ENCODE assay signal across 9 cellular contexts in genomic region chr12:48977290-48978281, GRCh38. TPM values are rescaled to one million over a fixed set of nuclear protein-coding genes. Genes with fewer than 3 reads are reported as not detected.
DNase-seq lines count a peak whose midpoint lies in the region; ATAC-seq and TF ChIP-seq lines count a peak whose summit lies in the region.
"Had no signal": no experiment of that assay in that cellular context is flagged by ENCODE, and none has a peak within 500 bp of the region (broad histone marks: within the 10 kb centered on the region; RNA-seq: fewer than 3 reads in every experiment).

No MANE protein-coding gene starts in this region.

- intact Hi-C loops in esophagus muscularis mucosa (cut with DNase I) (no loop called here), prostate gland (cut with DNase I) (no loop called here)

- TF ChIP-seq CTCF in esophagus muscularis mucosa (IDR thresholded peaks at IDR 0.05) (peak; percentile 58 to 84 (median 63)), prostate gland (IDR thresholded peaks at IDR 0.05) (peak; percentile 49 to 72 (median 58))

- H3K27me3 Mint-ChIP-seq in CD4-positive, CD25-positive, alpha-beta regulatory T cell: peaks cover 79% of the 10 kb centered on the region

- H3K4me1 ChIP-seq in CD4-positive, CD25-positive, alpha-beta regulatory T cell (ENCODE audit: control insufficient read depth, insufficient read depth, low read length, poor library complexity, severe bottlenecking): peaks cover 55% of the 10 kb centered on the region
- H3K4me1 ChIP-seq in esophagus muscularis mucosa (peaks cover 40 to 59% (median 51%) of the 10 kb centered on the region in 4 donors), prostate gland (replicated peaks) (peaks cover 12% of the 10 kb centered on the region)

- peak; percentile 69 to 77 (median 73) for DNase-seq in CD4-positive, CD25-positive, alpha-beta regulatory T cell
- DNase-seq in NCI-H69 (lab: John Stamatoyannopoulos, UW) (peak; percentile 76), activated T-cell treated with anti-CD3 and anti-CD28 coated beads for 1 hour (ENCODE audit: low read depth) (peak; percentile 83), esophagus muscularis mucosa (ENCODE audit: extremely low spot score) (no peak), prostate gland (ENCODE audit: low spot score) (no peak), NCI-H187 treated with DMSO at 0.1 percent for 48 hours (lab: John Stamatoyannopoulos, UW) (no peak)

- 32% methylated on average over 20 of the region's 50 CpGs for WGBS in esophagus muscularis mucosa
- 14% methylated on average over 40 of the region's 50 CpGs for WGBS in prostate gland

- peak; percentile 52 to 56 for ATAC-seq in CD4-positive, CD25-positive, alpha-beta regulatory T cell (ENCODE audit: low read depth in 2 of 2)
- ATAC-seq in GM21526 (IDR thresholded peaks at IDR 0.05; ENCODE audit: low FRiP score, unreplicated experiment) (peak; percentile 41), GM21576 (IDR thresholded peaks at IDR 0.05; ENCODE audit: unreplicated experiment) (no peak)

- peak overlapping the region; percentile 70 to 80 (median 78) for H3K4me3 Mint-ChIP-seq in CD4-positive, CD25-positive, alpha-beta regulatory T cell

- no peaks in the 10 kb centered on the region for H3K36me3 Mint-ChIP-seq in CD4-positive, CD25-positive, alpha-beta regulatory T cell

- TF ChIP-seq POLR2A in esophagus muscularis mucosa (IDR thresholded peaks at IDR 0.05; ENCODE audit: low read depth) (no peak), prostate gland (IDR thresholded peaks at IDR 0.05) (no peak)

- no peaks in the 10 kb centered on the region for H3K36me3 ChIP-seq in CD4-positive, CD25-positive, alpha-beta regulatory T cell (ENCODE audit: control insufficient read depth, insufficient read depth, low read length)
- H3K36me3 ChIP-seq in esophagus muscularis mucosa (no peaks in the 10 kb centered on the region), prostate gland (no peaks in the 10 kb centered on the region)

- no peak overlapping the region for H3K27ac ChIP-seq in CD4-positive, CD25-positive, alpha-beta regulatory T cell (ENCODE audit: insufficient read depth, low read length, poor library complexity, severe bottlenecking)
- no peak overlapping the region for H3K27ac ChIP-seq in esophagus muscularis mucosa (replicated peaks in 1 of 4)
- H3K27ac ChIP-seq in prostate gland: no peak overlapping the region

- peak overlapping the region; percentile 28 for H3K4me3 ChIP-seq in CD4-positive, CD25-positive, alpha-beta regulatory T cell (ENCODE audit: low read depth, low read length)
- H3K4me3 ChIP-seq in esophagus muscularis mucosa: peak overlapping the region; percentile 37 to 53 (median 41)
- H3K4me3 ChIP-seq in prostate gland: peak overlapping the region in 1 of 2 donors; percentile 6

- no peak for TF ChIP-seq EP300 in esophagus muscularis mucosa (IDR thresholded peaks at IDR 0.05)

- H3K4me1 Mint-ChIP-seq in CD4-positive, CD25-positive, alpha-beta regulatory T cell: peaks cover 0 to 51% (median 18%) of the 10 kb centered on the region in 4 donors

- H3K27me3 ChIP-seq in CD4-positive, CD25-positive, alpha-beta regulatory T cell (ENCODE audit: control insufficient read depth, insufficient read depth, low read length): peaks cover 30% of the 10 kb centered on the region
- H3K27me3 ChIP-seq in esophagus muscularis mucosa (peaks cover 19 to 100% (median 75%) of the 10 kb centered on the region in 4 donors), prostate gland (replicated peaks; ENCODE audit: insufficient read depth) (peaks cover 35% of the 10 kb centered on the region)

- H3K9me3 ChIP-seq in CD4-positive, CD25-positive, alpha-beta regulatory T cell (ENCODE audit: control insufficient read depth in 2 of 2, low read length in 2 of 2): no peaks in the 10 kb centered on the region
- H3K9me3 ChIP-seq in esophagus muscularis mucosa (no peaks in the 10 kb centered on the region), prostate gland (no peaks in the 10 kb centered on the region)

- H3K9me3 Mint-ChIP-seq in CD4-positive, CD25-positive, alpha-beta regulatory T cell: peaks cover 0 to 9% (median 0%) of the 10 kb centered on the region in 7 donors

- H3K27ac Mint-ChIP-seq in CD4-positive, CD25-positive, alpha-beta regulatory T cell: peak overlapping the region; percentile 57 to 83 (median 67)

RNA-seq across cellular contexts. Expression of gene WNT1, which starts 0.5 kb away (rescaled TPM):
- 0.62 TPM for total RNA-seq in CD4-positive, CD25-positive, alpha-beta regulatory T cell
- under 1 TPM in 1 of 4 donors, not detected in 3; 0.39 TPM for polyA plus RNA-seq in CD4-positive, CD25-positive, alpha-beta regulatory T cell
- not detected for total RNA-seq in esophagus muscularis mucosa
- not detected for total RNA-seq in prostate gland
- total RNA-seq: LHCN-M2 had no signal

RNA-seq across cellular contexts. Expression of gene WNT10B, which starts 6.1 kb away (rescaled TPM):
- total RNA-seq in CD4-positive, CD25-positive, alpha-beta regulatory T cell: 1.6 TPM
- polyA plus RNA-seq in CD4-positive, CD25-positive, alpha-beta regulatory T cell: not detected
- total RNA-seq in esophagus muscularis mucosa: 1 to 10 TPM in 2 of 4 donors, under 1 TPM in 2; 0.92 to 1.8 (median 1.1) TPM
- total RNA-seq in prostate gland: 1 to 10 TPM in 1 of 2 donors, not detected in 1; 1.1 TPM

RNA-seq across cellular contexts. Expression of gene ARF3, which starts 20.3 kb away (rescaled TPM):
- 79.4 TPM for total RNA-seq in CD4-positive, CD25-positive, alpha-beta regulatory T cell
- polyA plus RNA-seq in CD4-positive, CD25-positive, alpha-beta regulatory T cell: 10 to 100 TPM; 21.2 to 30.5 (median 23.6) TPM
- total RNA-seq in esophagus muscularis mucosa: 10 to 100 TPM; 42.8 to 71.9 (median 65.1) TPM
- total RNA-seq in prostate gland: 10 to 100 TPM; 87.6 to 92.4 TPM

RNA-seq across cellular contexts. Expression of gene DDN, which starts 21.6 kb away (rescaled TPM):
- total RNA-seq in CD4-positive, CD25-positive, alpha-beta regulatory T cell: 0.39 TPM
- polyA plus RNA-seq in CD4-positive, CD25-positive, alpha-beta regulatory T cell: not detected
- total RNA-seq in esophagus muscularis mucosa (under 1 TPM in 1 of 4 donors, not detected in 3; 0.11 TPM), prostate gland (1 to 10 TPM in 1 of 2 donors, not detected in 1; 1.0 TPM)

RNA-seq across cellular contexts. Expression of gene PRKAG1, which starts 41.0 kb away (rescaled TPM):
- total RNA-seq in CD4-positive, CD25-positive, alpha-beta regulatory T cell: 51.3 TPM
- polyA plus RNA-seq in CD4-positive, CD25-positive, alpha-beta regulatory T cell: 10 to 100 TPM; 59.3 to 83.8 (median 64.9) TPM
- total RNA-seq in esophagus muscularis mucosa (10 to 100 TPM; 52.0 to 70.6 (median 64.3) TPM), prostate gland (10 to 100 TPM; 53.9 to 55.4 TPM)

Comparison
In these comparisons a context has a peak if more than half of its experiments do, and no peak if none do; other contexts are left out.
1. DNase-seq: peak in CD4-positive, CD25-positive, alpha-beta regulatory T cell (3 of 3), NCI-H69 (single experiment) and activated T-cell treated with anti-CD3 and anti-CD28 coated beads for 1 hour (single experiment); none in esophagus muscularis mucosa (single experiment), prostate gland (single experiment) and NCI-H187 treated with DMSO at 0.1 percent for 48 hours (single experiment).